In the genomic region with DNA sequence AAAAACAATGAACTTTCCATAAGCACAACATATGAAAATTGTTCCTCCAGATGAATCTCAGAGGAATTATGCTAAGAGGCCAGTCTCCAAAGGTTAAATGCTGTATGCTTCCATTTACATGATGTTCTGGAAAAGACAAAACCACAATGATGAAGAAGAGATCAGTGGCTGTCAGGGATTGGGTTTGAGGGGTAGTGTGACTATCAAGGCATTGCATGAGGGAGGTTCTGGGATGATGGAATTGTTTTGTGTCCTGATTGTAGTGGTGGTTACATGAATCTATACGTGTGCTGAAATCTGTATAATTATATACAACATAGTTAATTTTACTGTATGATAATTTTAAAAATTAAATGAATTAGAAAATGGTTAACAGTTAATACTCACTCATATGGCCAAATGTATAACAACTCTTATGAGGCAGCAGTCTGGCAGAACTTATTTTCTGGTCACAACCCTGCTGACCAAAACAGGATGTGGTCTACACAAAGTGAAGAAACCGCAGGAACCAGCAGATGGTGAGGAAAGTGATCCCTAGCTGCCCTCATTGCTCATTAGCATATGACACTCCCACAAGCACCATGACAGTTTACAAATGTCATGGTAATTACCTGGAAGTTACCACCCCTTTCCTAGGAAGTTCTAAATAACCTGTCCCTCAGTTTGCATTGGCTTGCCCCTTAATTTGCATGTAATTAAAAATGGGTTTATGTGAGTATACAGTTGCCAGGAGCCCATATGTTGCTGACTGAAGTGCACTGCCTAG, we compare ENCODE assay signal across 8 cellular contexts. TPM values are rescaled to one million over a fixed set of nuclear protein-coding genes. Genes with fewer than 3 reads are reported as not detected.
DNase-seq lines count a peak whose midpoint lies in the region; ATAC-seq and TF ChIP-seq lines count a peak whose summit lies in the region.
"Had no signal": no experiment of that assay in that cellular context is flagged by ENCODE, and none has a peak within 500 bp of the region (broad histone marks: within the 10 kb centered on the region; RNA-seq: fewer than 3 reads in every experiment).

No MANE protein-coding gene starts in this region.

- no peak overlapping the region for H3K4me3 ChIP-seq in Jurkat, Clone E6-1 (ENCODE audit: low read length)
- H3K4me3 ChIP-seq in skeletal muscle cell (ENCODE audit: low read depth, low read length), result no peak overlapping the region
- no peak overlapping the region for H3K4me3 ChIP-seq in coronary artery
- H3K4me3 ChIP-seq: upper lobe of left lung had no signal

- peak; percentile 88 for ATAC-seq in GM21717 (IDR thresholded peaks at IDR 0.05; ENCODE audit: unreplicated experiment)

- DNase-seq in GM13977 (ENCODE audit: low spot score) (peak; percentile 55), T1000 (lab: John Stamatoyannopoulos, UW) (peak; percentile 17), skeletal muscle cell (ENCODE audit: low read depth) (peak; percentile 79), coronary artery (ENCODE audit: low spot score) (no peak)
- peak; percentile 88 for DNase-seq in Jurkat, Clone E6-1 (ENCODE audit: low read depth, low spot score)
- peak; percentile 31 for DNase-seq in effector CD4-positive, alpha-beta T cell

- no peak overlapping the region for H3K27ac ChIP-seq in coronary artery

- in situ Hi-C loops in GM13977 (cut with MboI; ENCODE audit: low pct_unique_long_range_greater_than_20kb, low sequenced_read_pairs, unreplicated experiment), result loop anchor here (5.0 kb wide), 1 partner anchor 122 kb away; no protein-coding TSS in a partner anchor

- TF ChIP-seq CTCF in GM13977 (IDR thresholded peaks at IDR 0.05; ENCODE audit: extremely low read depth, insufficient read depth, missing control alignments), result no peak
- no peak for TF ChIP-seq CTCF in coronary artery (IDR thresholded peaks at IDR 0.05)

RNA-seq across cellular contexts. Expression of gene NSFL1C, which starts 31.9 kb away (rescaled TPM):
- polyA plus RNA-seq in Jurkat, Clone E6-1 (2012; ENCODE audit: insufficient read depth, insufficient read length), result 126 TPM

RNA-seq across cellular contexts. Expression of gene FKBP1A, which starts 41.9 kb away (rescaled TPM):
- polyA plus RNA-seq in Jurkat, Clone E6-1 (2012; ENCODE audit: insufficient read depth, insufficient read length), result 569 TPM

RNA-seq across cellular contexts. Expression of gene SIRPB2, which starts 56.5 kb away (rescaled TPM):
- polyA plus RNA-seq in Jurkat, Clone E6-1 (2012; ENCODE audit: insufficient read depth, insufficient read length), result not detected
